Comparison of ENCODE assay signal across 1 cellular context in the genomic region with DNA sequence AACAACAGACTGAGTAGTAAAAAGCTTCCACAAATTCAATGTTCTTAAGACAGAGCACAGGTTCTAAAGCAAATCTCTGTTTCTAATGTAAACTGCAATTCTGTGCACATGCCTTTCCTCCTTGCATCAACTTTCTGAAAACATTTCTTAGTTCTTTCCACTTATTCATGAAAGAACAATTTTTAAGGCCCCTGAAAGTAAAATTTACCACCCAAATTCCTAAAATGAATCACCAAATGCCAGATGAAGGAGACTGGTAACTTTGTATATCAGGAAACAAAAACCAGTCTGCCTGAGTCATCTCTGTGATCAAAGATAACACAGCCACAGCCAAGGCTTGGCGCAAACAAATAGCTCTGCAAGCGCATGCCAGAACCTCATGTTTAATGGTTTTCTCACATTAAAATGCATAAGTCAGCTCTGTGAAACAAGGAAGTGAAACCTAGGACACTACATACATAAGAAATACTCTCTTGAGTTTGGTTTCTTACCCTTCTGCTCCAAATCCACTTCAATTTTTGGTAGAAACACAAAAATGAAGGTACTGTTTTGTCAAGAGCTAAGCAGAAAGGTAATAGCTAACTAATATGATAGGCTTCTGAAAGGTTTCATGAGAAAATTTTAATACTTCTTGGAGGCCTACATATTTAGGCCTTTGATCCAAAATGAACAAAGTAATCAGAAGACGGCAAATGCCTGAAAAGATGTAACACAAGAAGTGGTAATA.
TF ChIP-seq lines count a peak whose summit lies in the region.

No MANE protein-coding gene starts in this region.

TF ChIP-seq in K562, 482 proteins besides CTCF, POLR2A, EP300 and RAD21 (continued from another document and continues in another):
- TF ChIP-seq, protein P1, sequence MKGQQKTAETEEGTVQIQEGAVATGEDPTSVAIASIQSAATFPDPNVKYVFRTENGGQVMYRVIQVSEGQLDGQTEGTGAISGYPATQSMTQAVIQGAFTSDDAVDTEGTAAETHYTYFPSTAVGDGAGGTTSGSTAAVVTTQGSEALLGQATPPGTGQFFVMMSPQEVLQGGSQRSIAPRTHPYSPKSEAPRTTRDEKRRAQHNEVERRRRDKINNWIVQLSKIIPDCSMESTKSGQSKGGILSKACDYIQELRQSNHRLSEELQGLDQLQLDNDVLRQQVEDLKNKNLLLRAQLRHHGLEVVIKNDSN (CRISPR knock-in tag; IDR thresholded peaks at IDR 0.05): no peak
- TF ChIP-seq HDGF (IDR thresholded peaks at IDR 0.05) (no peak), ZNF175 (CRISPR knock-in tag; IDR thresholded peaks at IDR 0.05; ENCODE audit: low read depth) (peak; percentile 67; the same call in 1 of the 2 replicates), ZFP1 (CRISPR knock-in tag; IDR thresholded peaks at IDR 0.05) (no peak), MEF2D (tag; conservative IDR thresholded peaks at IDR 0.05; ENCODE audit: low read depth) (peak; percentile 65; the same call in 1 of the 2 replicates), ZC3H4 (CRISPR knock-in tag; IDR thresholded peaks at IDR 0.05; ENCODE audit: borderline replicate concordance) (no peak), CREM (IDR thresholded peaks at IDR 0.05; ENCODE audit: low read depth) (peak; percentile 67; the same call in 1 of the 2 replicates), NR2C2 (CRISPR knock-in tag; IDR thresholded peaks at IDR 0.05) (no peak), NR2C2 (tag; IDR thresholded peaks at IDR 0.05) (peak; percentile 27; the same call in 1 of the 2 replicates), TAL1 (IDR thresholded peaks at IDR 0.05) (peak; percentile 75), ZNF143 (CRISPR knock-in tag; IDR thresholded peaks at IDR 0.05) (no peak), FOXJ3 (CRISPR knock-in tag; IDR thresholded peaks at IDR 0.05) (no peak), PRMT5 (CRISPR knock-in tag; IDR thresholded peaks at IDR 0.05) (no peak), COPS2 (conservative IDR thresholded peaks at IDR 0.05) (no peak), ZFX (CRISPR knock-in tag; IDR thresholded peaks at IDR 0.05) (peak; percentile 85), ELF1 (tag; IDR thresholded peaks at IDR 0.05) (peak; percentile 80), TCF3 (CRISPR knock-in tag; IDR thresholded peaks at IDR 0.05) (peak; percentile 75), ZFP30 (CRISPR knock-in tag; IDR thresholded peaks at IDR 0.05; ENCODE audit: borderline replicate concordance) (no peak), NCOA2 (IDR thresholded peaks at IDR 0.05; ENCODE audit: partially characterized antibody in 2 of 2) (no peak), GABPA (tag; conservative IDR thresholded peaks at IDR 0.05; ENCODE audit: low read depth) (peak; percentile 39), ZNF583 (CRISPR knock-in tag; IDR thresholded peaks at IDR 0.05) (no peak), MTF1 (CRISPR knock-in tag; IDR thresholded peaks at IDR 0.05; ENCODE audit: borderline replicate concordance) (no peak), ZNF184 (CRISPR knock-in tag; IDR thresholded peaks at IDR 0.05) (no peak), SOX6 (IDR thresholded peaks at IDR 0.05) (peak; percentile 87), ESRRB (CRISPR knock-in tag; IDR thresholded peaks at IDR 0.05; ENCODE audit: borderline replicate concordance) (no peak), ZNF239 (CRISPR knock-in tag; IDR thresholded peaks at IDR 0.05) (no peak), PML (IDR thresholded peaks at IDR 0.05; ENCODE audit: low read length) (peak; percentile 53; the same call in 1 of the 2 replicates), ZC3H11A (IDR thresholded peaks at IDR 0.05; ENCODE audit: low read depth, low read length) (no peak), JUNB (CRISPR knock-in tag; conservative IDR thresholded peaks at IDR 0.05) (no peak), CEBPB (tag; IDR thresholded peaks at IDR 0.05) (no peak), HNRNPLL (IDR thresholded peaks at IDR 0.05; ENCODE audit: low read depth, low read length, poor library complexity, severe bottlenecking) (no peak), ATF1 (CRISPR knock-in tag; IDR thresholded peaks at IDR 0.05) (no peak), ATF1 (tag; IDR thresholded peaks at IDR 0.05) (peak; percentile 36), BACH1 (tag; IDR thresholded peaks at IDR 0.05) (peak; percentile 75), SMAD3 (CRISPR knock-in tag; conservative IDR thresholded peaks at IDR 0.05) (peak; percentile 60; the same call in 1 of the 2 replicates), DDX20 (tag; IDR thresholded peaks at IDR 0.05; ENCODE audit: low read depth) (no peak; the same call in 1 of the 2 replicates), MYC (IDR thresholded peaks at IDR 0.05; ENCODE audit: low read depth, low read length) (peak; percentile 92), MYC (CRISPR knock-in tag; IDR thresholded peaks at IDR 0.05; ENCODE audit: borderline replicate concordance, low read depth) (no peak), CCNT2 (IDR thresholded peaks at IDR 0.05; ENCODE audit: borderline replicate concordance, extremely low read depth, insufficient read length, low read depth, low read length) (no peak), ZNF57 (CRISPR knock-in tag; IDR thresholded peaks at IDR 0.05) (no peak), IFI16 (CRISPR knock-in tag; IDR thresholded peaks at IDR 0.05) (no peak), MTA3 (IDR thresholded peaks at IDR 0.05; ENCODE audit: borderline replicate concordance) (peak; percentile 69; the same call in 1 of the 2 replicates), FOXK2 (conservative IDR thresholded peaks at IDR 0.05 in 1 of 2, IDR thresholded peaks at IDR 0.05 in 1 of 2; ENCODE audit: low read depth in 2 of 2) (peak; percentile 72 to 79), MEIS2 (IDR thresholded peaks at IDR 0.05; ENCODE audit: partially characterized antibody) (peak; percentile 59), ZNF785 (CRISPR knock-in tag; IDR thresholded peaks at IDR 0.05) (no peak), ZNF644 (tag; IDR thresholded peaks at IDR 0.05; ENCODE audit: low read depth) (peak; percentile 70; the same call in 1 of the 2 replicates), PTTG1 (tag; IDR thresholded peaks at IDR 0.05; ENCODE audit: low read depth) (peak; percentile 43; the same call in 1 of the 2 replicates), HNRNPH1 (optimal IDR thresholded peaks at IDR 0.05; ENCODE audit: low read depth, low read length) (no peak), GABPB1 (CRISPR knock-in tag; IDR thresholded peaks at IDR 0.05) (0 out of 2 replicates have a peak, but pooled peaks have one; percentile 7), FOXM1 (IDR thresholded peaks at IDR 0.05; ENCODE audit: low read depth) (0 out of 2 replicates have a peak, but pooled peaks have one; percentile 50), FOXM1 (CRISPR knock-in tag; IDR thresholded peaks at IDR 0.05; ENCODE audit: low read depth) (no peak), BRF1 (IDR thresholded peaks at IDR 0.05; ENCODE audit: borderline replicate concordance, extremely low read depth, insufficient read length) (no peak)
- TF ChIP-seq, protein P2, sequence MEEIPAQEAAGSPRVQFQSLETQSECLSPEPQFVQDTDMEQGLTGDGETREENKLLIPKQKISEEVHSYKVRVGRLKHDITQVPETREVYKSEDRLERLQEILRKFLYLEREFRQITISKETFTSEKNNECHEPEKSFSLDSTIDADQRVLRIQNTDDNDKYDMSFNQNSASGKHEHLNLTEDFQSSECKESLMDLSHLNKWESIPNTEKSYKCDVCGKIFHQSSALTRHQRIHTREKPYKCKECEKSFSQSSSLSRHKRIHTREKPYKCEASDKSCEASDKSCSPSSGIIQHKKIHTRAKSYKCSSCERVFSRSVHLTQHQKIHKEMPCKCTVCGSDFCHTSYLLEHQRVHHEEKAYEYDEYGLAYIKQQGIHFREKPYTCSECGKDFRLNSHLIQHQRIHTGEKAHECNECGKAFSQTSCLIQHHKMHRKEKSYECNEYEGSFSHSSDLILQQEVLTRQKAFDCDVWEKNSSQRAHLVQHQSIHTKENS (CRISPR knock-in tag; IDR thresholded peaks at IDR 0.05): no peak
- TF ChIP-seq, protein P3, sequence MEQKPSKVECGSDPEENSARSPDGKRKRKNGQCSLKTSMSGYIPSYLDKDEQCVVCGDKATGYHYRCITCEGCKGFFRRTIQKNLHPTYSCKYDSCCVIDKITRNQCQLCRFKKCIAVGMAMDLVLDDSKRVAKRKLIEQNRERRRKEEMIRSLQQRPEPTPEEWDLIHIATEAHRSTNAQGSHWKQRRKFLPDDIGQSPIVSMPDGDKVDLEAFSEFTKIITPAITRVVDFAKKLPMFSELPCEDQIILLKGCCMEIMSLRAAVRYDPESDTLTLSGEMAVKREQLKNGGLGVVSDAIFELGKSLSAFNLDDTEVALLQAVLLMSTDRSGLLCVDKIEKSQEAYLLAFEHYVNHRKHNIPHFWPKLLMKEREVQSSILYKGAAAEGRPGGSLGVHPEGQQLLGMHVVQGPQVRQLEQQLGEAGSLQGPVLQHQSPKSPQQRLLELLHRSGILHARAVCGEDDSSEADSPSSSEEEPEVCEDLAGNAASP (IDR thresholded peaks at IDR 0.05): no peak
- TF ChIP-seq, protein P4, sequence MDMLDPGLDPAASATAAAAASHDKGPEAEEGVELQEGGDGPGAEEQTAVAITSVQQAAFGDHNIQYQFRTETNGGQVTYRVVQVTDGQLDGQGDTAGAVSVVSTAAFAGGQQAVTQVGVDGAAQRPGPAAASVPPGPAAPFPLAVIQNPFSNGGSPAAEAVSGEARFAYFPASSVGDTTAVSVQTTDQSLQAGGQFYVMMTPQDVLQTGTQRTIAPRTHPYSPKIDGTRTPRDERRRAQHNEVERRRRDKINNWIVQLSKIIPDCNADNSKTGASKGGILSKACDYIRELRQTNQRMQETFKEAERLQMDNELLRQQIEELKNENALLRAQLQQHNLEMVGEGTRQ (CRISPR knock-in tag; IDR thresholded peaks at IDR 0.05): no peak
- TF ChIP-seq, protein P5, sequence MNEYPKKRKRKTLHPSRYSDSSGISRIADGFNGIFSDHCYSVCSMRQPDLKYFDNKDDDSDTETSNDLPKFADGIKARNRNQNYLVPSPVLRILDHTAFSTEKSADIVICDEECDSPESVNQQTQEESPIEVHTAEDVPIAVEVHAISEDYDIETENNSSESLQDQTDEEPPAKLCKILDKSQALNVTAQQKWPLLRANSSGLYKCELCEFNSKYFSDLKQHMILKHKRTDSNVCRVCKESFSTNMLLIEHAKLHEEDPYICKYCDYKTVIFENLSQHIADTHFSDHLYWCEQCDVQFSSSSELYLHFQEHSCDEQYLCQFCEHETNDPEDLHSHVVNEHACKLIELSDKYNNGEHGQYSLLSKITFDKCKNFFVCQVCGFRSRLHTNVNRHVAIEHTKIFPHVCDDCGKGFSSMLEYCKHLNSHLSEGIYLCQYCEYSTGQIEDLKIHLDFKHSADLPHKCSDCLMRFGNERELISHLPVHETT (CRISPR knock-in tag; conservative IDR thresholded peaks at IDR 0.05 in 1 of 2, IDR thresholded peaks at IDR 0.05 in 1 of 2): peak in 1 of 2 experiments; percentile 71; a peak in 2 of 4 replicates
- TF ChIP-seq, protein P6, sequence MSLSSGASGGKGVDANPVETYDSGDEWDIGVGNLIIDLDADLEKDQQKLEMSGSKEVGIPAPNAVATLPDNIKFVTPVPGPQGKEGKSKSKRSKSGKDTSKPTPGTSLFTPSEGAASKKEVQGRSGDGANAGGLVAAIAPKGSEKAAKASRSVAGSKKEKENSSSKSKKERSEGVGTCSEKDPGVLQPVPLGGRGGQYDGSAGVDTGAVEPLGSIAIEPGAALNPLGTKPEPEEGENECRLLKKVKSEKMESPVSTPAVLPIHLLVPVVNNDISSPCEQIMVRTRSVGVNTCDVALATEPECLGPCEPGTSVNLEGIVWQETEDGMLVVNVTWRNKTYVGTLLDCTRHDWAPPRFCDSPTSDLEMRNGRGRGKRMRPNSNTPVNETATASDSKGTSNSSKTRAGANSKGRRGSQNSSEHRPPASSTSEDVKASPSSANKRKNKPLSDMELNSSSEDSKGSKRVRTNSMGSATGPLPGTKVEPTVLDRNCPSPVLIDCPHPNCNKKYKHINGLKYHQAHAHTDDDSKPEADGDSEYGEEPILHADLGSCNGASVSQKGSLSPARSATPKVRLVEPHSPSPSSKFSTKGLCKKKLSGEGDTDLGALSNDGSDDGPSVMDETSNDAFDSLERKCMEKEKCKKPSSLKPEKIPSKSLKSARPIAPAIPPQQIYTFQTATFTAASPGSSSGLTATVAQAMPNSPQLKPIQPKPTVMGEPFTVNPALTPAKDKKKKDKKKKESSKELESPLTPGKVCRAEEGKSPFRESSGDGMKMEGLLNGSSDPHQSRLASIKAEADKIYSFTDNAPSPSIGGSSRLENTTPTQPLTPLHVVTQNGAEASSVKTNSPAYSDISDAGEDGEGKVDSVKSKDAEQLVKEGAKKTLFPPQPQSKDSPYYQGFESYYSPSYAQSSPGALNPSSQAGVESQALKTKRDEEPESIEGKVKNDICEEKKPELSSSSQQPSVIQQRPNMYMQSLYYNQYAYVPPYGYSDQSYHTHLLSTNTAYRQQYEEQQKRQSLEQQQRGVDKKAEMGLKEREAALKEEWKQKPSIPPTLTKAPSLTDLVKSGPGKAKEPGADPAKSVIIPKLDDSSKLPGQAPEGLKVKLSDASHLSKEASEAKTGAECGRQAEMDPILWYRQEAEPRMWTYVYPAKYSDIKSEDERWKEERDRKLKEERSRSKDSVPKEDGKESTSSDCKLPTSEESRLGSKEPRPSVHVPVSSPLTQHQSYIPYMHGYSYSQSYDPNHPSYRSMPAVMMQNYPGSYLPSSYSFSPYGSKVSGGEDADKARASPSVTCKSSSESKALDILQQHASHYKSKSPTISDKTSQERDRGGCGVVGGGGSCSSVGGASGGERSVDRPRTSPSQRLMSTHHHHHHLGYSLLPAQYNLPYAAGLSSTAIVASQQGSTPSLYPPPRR (CRISPR knock-in tag; IDR thresholded peaks at IDR 0.05; ENCODE audit: borderline replicate concordance): no peak
- TF ChIP-seq, protein P7, sequence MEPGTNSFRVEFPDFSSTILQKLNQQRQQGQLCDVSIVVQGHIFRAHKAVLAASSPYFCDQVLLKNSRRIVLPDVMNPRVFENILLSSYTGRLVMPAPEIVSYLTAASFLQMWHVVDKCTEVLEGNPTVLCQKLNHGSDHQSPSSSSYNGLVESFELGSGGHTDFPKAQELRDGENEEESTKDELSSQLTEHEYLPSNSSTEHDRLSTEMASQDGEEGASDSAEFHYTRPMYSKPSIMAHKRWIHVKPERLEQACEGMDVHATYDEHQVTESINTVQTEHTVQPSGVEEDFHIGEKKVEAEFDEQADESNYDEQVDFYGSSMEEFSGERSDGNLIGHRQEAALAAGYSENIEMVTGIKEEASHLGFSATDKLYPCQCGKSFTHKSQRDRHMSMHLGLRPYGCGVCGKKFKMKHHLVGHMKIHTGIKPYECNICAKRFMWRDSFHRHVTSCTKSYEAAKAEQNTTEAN (CRISPR knock-in tag; IDR thresholded peaks at IDR 0.05): no peak
- TF ChIP-seq, protein P8, sequence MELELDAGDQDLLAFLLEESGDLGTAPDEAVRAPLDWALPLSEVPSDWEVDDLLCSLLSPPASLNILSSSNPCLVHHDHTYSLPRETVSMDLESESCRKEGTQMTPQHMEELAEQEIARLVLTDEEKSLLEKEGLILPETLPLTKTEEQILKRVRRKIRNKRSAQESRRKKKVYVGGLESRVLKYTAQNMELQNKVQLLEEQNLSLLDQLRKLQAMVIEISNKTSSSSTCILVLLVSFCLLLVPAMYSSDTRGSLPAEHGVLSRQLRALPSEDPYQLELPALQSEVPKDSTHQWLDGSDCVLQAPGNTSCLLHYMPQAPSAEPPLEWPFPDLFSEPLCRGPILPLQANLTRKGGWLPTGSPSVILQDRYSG (tag; conservative IDR thresholded peaks at IDR 0.05; ENCODE audit: low read depth): peak; percentile 89
